In the genomic region with DNA sequence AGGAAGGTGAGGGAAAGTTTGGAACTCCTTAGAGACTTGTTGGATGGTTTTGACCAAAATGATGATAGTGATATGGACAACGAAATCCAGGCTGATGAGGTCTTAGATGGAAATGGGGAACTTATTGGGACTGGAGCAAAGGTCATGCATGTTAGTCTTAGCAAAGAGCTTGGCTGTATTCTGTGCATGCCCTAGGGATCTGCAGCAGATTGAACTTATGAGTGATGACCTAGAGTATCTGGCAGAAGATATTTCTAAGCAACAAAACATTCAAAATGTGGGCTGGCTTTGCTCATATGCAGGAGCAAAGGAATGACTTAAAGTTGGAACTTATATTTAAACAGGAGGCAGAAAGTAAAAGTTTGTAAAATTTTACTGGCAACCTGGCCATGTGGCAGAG, we compare ENCODE assay signal across 17 cellular contexts.
DNase-seq lines count a peak whose midpoint lies in the region; ATAC-seq and TF ChIP-seq lines count a peak whose summit lies in the region.
"Had no signal": no experiment of that assay in that cellular context is flagged by ENCODE, and none has a peak within 500 bp of the region (broad histone marks: within the 10 kb centered on the region; RNA-seq: fewer than 3 reads in every experiment).

No MANE protein-coding gene starts in this region.

- no peak for TF ChIP-seq EP300 in gastroesophageal sphincter (IDR thresholded peaks at IDR 0.05)

- H3K4me1 ChIP-seq in adipocyte (ENCODE audit: control insufficient read depth, insufficient read depth, low read length) (peaks cover 18% of the 10 kb centered on the region), gastroesophageal sphincter (no peaks in the 10 kb centered on the region)
- H3K4me1 ChIP-seq: BLaER1, Caco-2 had no signal

- DNase-seq in adipocyte (ENCODE audit: low read depth) (no peak), fibroblast of mammary gland (ENCODE audit: low read depth) (peak; percentile 66), AML-193 (lab: John Stamatoyannopoulos, UW) (no peak)
- DNase-seq: Caco-2; CD4-positive, CD25-positive, alpha-beta regulatory T cell; CD8-positive, alpha-beta T cell; DMS153; DND-41; H9 had no signal

- 43 to 60% methylated on average over 1 of the region's 1 CpG for WGBS in gastroesophageal sphincter (ENCODE audit: low coverage in 1 of 2), 2 donors

- H3K27me3 ChIP-seq in adipocyte (replicated peaks; ENCODE audit: control insufficient read depth, insufficient read depth, low read length) (peaks cover 4% of the 10 kb centered on the region), gastroesophageal sphincter (no peaks in the 10 kb centered on the region)
- H3K27me3 ChIP-seq: BLaER1 had no signal

- peak overlapping the region; percentile 3 for H3K4me3 ChIP-seq in adipocyte (ENCODE audit: low read length)
- H3K4me3 ChIP-seq in fibroblast of mammary gland (ENCODE audit: control insufficient read depth, low read depth, low read length), result no peak overlapping the region
- no peak overlapping the region for H3K4me3 ChIP-seq in gastroesophageal sphincter
- H3K4me3 ChIP-seq: BLaER1, GM23338 had no signal

- no peak overlapping the region for H3K9ac ChIP-seq in adipocyte (ENCODE audit: low read length)
- H3K9ac ChIP-seq: BLaER1 had no signal

- no peak overlapping the region for H3K27ac ChIP-seq in gastroesophageal sphincter
- H3K27ac ChIP-seq: BLaER1, C4-2B had no signal

- H3K9me3 ChIP-seq in adipocyte (ENCODE audit: control insufficient read depth, low read length) (peaks cover 4% of the 10 kb centered on the region), gastroesophageal sphincter (no peaks in the 10 kb centered on the region)
- H3K9me3 ChIP-seq: Caco-2 had no signal

- TF ChIP-seq POLR2A in gastroesophageal sphincter (IDR thresholded peaks at IDR 0.05), result no peak

- H3K36me3 ChIP-seq in adipocyte (ENCODE audit: control insufficient read depth, insufficient read depth, low read length, severe bottlenecking) (no peaks in the 10 kb centered on the region), gastroesophageal sphincter (no peaks in the 10 kb centered on the region)
- H3K36me3 ChIP-seq: BLaER1 had no signal

- TF ChIP-seq CTCF in fibroblast of mammary gland (conservative IDR thresholded peaks at IDR 0.05; ENCODE audit: control insufficient read depth, insufficient read depth, low read depth, low read length), result no peak
- no peak for TF ChIP-seq CTCF in gastroesophageal sphincter (IDR thresholded peaks at IDR 0.05)

- ATAC-seq in gastroesophageal sphincter, result peak; percentile 60
- no peak for ATAC-seq in GM19463 (IDR thresholded peaks at IDR 0.05; ENCODE audit: unreplicated experiment)
- no peak for ATAC-seq in HG02588 (IDR thresholded peaks at IDR 0.05; ENCODE audit: unreplicated experiment)
- ATAC-seq in HG03175 (IDR thresholded peaks at IDR 0.05; ENCODE audit: unreplicated experiment), result no peak
- ATAC-seq: CD8-positive, alpha-beta T cell; GM23338; HCT116 had no signal
